Comparison of ENCODE assay signal across 1 cellular context in the genomic region with DNA sequence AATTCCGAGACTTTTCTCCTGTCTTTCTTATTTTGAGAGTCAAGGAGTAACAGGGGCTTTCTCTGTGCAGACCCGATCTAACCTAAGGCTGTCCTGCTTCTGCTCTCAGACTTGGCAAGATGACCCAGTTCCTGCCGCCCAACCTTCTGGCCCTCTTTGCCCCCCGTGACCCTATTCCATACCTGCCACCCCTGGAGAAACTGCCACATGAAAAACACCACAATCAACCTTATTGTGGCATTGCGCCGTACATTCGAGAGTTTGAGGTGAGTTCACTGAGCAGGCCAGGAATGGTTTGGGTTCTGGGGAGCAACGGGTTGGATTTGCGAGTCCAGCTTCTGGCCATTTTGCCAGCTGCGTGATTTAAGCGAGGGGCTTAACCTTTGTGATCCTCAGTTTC.
TF ChIP-seq lines count a peak whose summit lies in the region.

No MANE protein-coding gene starts in this region.

TF ChIP-seq in GM12878, 131 proteins besides CTCF, POLR2A, EP300 and RAD21:
- TF ChIP-seq, protein P1, sequence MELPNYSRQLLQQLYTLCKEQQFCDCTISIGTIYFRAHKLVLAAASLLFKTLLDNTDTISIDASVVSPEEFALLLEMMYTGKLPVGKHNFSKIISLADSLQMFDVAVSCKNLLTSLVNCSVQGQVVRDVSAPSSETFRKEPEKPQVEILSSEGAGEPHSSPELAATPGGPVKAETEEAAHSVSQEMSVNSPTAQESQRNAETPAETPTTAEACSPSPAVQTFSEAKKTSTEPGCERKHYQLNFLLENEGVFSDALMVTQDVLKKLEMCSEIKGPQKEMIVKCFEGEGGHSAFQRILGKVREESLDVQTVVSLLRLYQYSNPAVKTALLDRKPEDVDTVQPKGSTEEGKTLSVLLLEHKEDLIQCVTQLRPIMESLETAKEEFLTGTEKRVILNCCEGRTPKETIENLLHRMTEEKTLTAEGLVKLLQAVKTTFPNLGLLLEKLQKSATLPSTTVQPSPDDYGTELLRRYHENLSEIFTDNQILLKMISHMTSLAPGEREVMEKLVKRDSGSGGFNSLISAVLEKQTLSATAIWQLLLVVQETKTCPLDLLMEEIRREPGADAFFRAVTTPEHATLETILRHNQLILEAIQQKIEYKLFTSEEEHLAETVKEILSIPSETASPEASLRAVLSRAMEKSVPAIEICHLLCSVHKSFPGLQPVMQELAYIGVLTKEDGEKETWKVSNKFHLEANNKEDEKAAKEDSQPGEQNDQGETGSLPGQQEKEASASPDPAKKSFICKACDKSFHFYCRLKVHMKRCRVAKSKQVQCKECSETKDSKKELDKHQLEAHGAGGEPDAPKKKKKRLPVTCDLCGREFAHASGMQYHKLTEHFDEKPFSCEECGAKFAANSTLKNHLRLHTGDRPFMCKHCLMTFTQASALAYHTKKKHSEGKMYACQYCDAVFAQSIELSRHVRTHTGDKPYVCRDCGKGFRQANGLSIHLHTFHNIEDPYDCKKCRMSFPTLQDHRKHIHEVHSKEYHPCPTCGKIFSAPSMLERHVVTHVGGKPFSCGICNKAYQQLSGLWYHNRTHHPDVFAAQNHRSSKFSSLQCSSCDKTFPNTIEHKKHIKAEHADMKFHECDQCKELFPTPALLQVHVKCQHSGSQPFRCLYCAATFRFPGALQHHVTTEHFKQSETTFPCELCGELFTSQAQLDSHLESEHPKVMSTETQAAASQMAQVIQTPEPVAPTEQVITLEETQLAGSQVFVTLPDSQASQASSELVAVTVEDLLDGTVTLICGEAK (IDR thresholded peaks at IDR 0.05; ENCODE audit: borderline replicate concordance) = no peak
- TF ChIP-seq RAD51 (IDR thresholded peaks at IDR 0.05) (no peak), YBX1 (IDR thresholded peaks at IDR 0.05) (no peak), LARP7 (IDR thresholded peaks at IDR 0.05) (no peak)
